Comparison of ENCODE assay signal across 8 cellular contexts in the genomic region with DNA sequence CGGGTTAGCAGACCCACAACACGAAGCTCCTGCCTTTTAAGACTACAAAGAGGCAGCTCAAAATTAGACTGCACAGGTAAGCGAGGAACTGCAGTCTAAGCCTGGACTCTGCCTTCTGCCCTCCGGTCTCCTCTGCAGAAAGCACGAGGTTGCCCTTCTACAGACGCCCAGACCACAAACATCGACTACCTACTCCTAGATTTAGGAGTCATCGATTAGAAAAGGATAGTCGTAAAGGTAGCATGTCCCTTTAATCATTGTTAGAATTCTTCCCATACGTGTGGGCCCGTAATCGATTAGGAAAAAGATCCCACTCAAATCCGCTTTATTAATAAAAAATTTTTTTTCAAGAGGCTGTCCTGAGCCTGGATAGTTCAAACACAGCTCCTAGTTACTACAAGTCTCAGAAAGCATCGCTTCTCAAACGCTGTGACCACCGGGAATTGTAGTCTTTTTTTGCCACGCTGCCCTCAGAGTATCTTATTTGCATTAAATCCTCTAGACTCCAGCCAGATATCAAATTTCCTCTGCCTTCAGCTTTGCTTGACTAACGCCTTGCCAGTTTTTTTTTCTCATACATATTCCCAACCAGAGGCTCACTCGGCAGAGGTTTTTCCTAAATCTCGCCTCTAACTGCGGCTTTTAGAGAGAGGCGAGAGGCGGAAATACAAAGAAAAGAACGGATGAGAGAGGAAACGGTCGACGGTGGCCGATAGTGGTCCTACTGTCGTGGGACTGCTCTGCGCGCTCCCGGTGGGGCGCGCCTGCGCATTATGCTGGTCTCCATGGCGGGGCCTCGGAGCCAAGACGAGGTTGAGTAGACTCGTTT. TPM values are rescaled to one million over a fixed set of nuclear protein-coding genes. Genes with fewer than 3 reads are reported as not detected.
DNase-seq lines count a peak whose midpoint lies in the region; ATAC-seq and TF ChIP-seq lines count a peak whose summit lies in the region.

A gene with protein sequence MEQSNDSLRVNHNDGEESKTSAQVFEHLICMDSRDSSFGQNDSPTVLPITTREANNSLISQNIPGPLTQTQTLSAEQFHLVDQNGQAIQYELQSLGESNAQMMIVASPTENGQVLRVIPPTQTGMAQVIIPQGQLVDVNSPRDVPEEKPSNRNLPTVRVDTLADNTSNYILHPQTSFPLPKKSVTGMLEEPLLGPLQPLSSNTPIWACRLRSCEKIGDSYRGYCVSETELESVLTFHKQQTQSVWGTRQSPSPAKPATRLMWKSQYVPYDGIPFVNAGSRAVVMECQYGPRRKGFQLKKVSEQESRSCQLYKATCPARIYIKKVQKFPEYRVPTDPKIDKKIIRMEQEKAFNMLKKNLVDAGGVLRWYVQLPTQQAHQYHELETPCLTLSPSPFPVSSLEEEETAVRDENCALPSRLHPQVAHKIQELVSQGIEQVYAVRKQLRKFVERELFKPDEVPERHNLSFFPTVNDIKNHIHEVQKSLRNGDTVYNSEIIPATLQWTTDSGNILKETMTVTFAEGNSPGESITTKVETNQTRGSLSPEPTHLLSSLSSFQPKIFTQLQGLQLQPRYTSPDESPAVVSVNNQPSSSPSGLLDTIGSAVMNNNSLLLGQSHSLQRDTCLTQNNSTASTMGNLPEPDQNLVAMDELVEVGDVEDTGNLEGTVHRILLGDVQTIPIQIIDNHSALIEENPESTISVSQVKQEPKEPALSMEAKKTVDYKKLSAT (plus strand): TSS at position 763 of the 829 bp plus-strand sequence. CDS start 29,628 bp downstream, outside the sequence.
A gene (minus strand): TSS at position 161 of the 829 bp plus-strand sequence. CDS start 197 bp downstream, outside the sequence.

- ATAC-seq in GM18873 (IDR thresholded peaks at IDR 0.05; ENCODE audit: low FRiP score, unreplicated experiment) (peak; percentile 70), HG03135 (IDR thresholded peaks at IDR 0.05; ENCODE audit: unreplicated experiment) (peak; percentile 73)

- DNase-seq in AG04449 (ENCODE audit: low read depth, low spot score): peak; percentile 63
- DNase-seq in NCI-H2196 (lab: John Stamatoyannopoulos, UW; ENCODE audit: unreplicated experiment): peak; percentile 94
- DNase-seq in breast epithelium (ENCODE audit: low spot score in 2 of 2): peak; percentile 80 to 85

- H3K27me3 ChIP-seq in breast epithelium (no peaks in the 10 kb centered on the region), iPS-20b (ENCODE audit: insufficient read depth, low read length) (no peaks in the 10 kb centered on the region), skeletal muscle tissue (ENCODE audit: control insufficient read depth in 3 of 3, insufficient read depth in 3 of 3, low read length in 3 of 3) (no peaks in the 10 kb centered on the region)

- CTCF ChIA-PET in AG04449 (lab: Yijun Ruan, JAX): interaction anchor here (1.1 to 1.7 kb wide), 4 partner anchors 41 to 904 kb away, joined by 3 to 8 read pairs (median 4); no protein-coding TSS in a partner anchor

- peak; percentile 70 for TF ChIP-seq POLR2A in breast epithelium (IDR thresholded peaks at IDR 0.05)

- peak within 1 kb of the TSS; percentile 90 for H3K27ac ChIP-seq in VCaP
- peak within 1 kb of the TSS; percentile 85 to 87 for H3K27ac ChIP-seq in breast epithelium
- H3K27ac ChIP-seq in iPS-20b (ENCODE audit: low read length): peak within 1 kb of the TSS; percentile 98
- H3K27ac ChIP-seq in skeletal muscle tissue (ENCODE audit: low read depth, low read length): peak within 1 kb of the TSS; percentile 84

- H3K9me3 ChIP-seq in breast epithelium: no peaks in the 10 kb centered on the region
- no peaks in the 10 kb centered on the region for H3K9me3 ChIP-seq in iPS-20b (ENCODE audit: insufficient read depth, low read depth, low read length)
- no peaks in the 10 kb centered on the region for H3K9me3 ChIP-seq in skeletal muscle tissue (ENCODE audit: control insufficient read depth in 3 of 3, low read length in 3 of 3)

- POLR2A ChIA-PET in AG04449 (lab: Yijun Ruan, JAX): interaction anchor here (0.7 to 1.1 kb wide), 3 partner anchors 36 to 327 kb away, joined by 3 read pairs; a partner anchor contains a TSS

- H3K9ac ChIP-seq in iPS-20b (ENCODE audit: low read depth, low read length): peak within 1 kb of the TSS; percentile 91
- H3K9ac ChIP-seq in skeletal muscle tissue (ENCODE audit: low read depth in 1 of 3, low read length in 3 of 3): peak within 1 kb of the TSS; percentile 86 to 96 (median 89)

- H3K36me3 ChIP-seq in breast epithelium (no peaks in the 10 kb centered on the region), iPS-20b (ENCODE audit: insufficient read depth, low read depth, low read length) (peaks cover 10% of the 10 kb centered on the region), skeletal muscle tissue (ENCODE audit: control insufficient read depth in 3 of 3, insufficient read depth in 3 of 3, low read length in 3 of 3) (no peaks in the 10 kb centered on the region)

- TF ChIP-seq CTCF in AG04449 (IDR thresholded peaks at IDR 0.05; ENCODE audit: insufficient read depth, low read length, missing control alignments) (no peak), VCaP (conservative IDR thresholded peaks at IDR 0.05) (no peak), breast epithelium (IDR thresholded peaks at IDR 0.05) (no peak)

- peaks cover 0 to 4% of the 10 kb centered on the region in 2 donors for H3K4me1 ChIP-seq in breast epithelium
- no peaks in the 10 kb centered on the region for H3K4me1 ChIP-seq in iPS-20b (ENCODE audit: insufficient read depth, low read length)
- H3K4me1 ChIP-seq in skeletal muscle tissue (ENCODE audit: control insufficient read depth in 3 of 3, insufficient read depth in 3 of 3, low read length in 3 of 3): peaks cover 7 to 15% (median 9%) of the 10 kb centered on the region in 3 donors

- intact Hi-C loops in breast epithelium (cut with DNase I; ENCODE audit: low total_unique reads): no loop called here

- peak within 1 kb of the TSS; percentile 99 for H3K4me3 ChIP-seq in AG04449 (ENCODE audit: low read depth, low read length)
- peak within 1 kb of the TSS; percentile 56 to 80 (median 76) for H3K4me3 ChIP-seq in breast epithelium
- H3K4me3 ChIP-seq in iPS-20b (ENCODE audit: low read length): peak within 1 kb of the TSS; percentile 84
- peak within 1 kb of the TSS; percentile 91 to 100 (median 95) for H3K4me3 ChIP-seq in skeletal muscle tissue (ENCODE audit: low read length in 3 of 3)

RNA-seq across cellular contexts. Expression of the first gene that starts in this region (rescaled TPM):
- total RNA-seq in breast epithelium (10 to 100 TPM; 16.6 to 28.2 (median 17.7) TPM), skeletal muscle tissue (14.6 TPM)

RNA-seq across cellular contexts. Expression of the second gene that starts in this region (rescaled TPM):
- total RNA-seq in breast epithelium (10 to 100 TPM; 11.5 to 32.8 (median 19.3) TPM), skeletal muscle tissue (32.9 TPM)

Comparison
In these comparisons a context has a peak if more than half of its experiments do, and no peak if none do; other contexts are left out.
1. Peak in every context shown above with its lines: DNase-seq, ATAC-seq, H3K4me3 ChIP-seq and H3K27ac ChIP-seq.